8 cellular contexts compared by ENCODE assay signal in the genomic region with DNA sequence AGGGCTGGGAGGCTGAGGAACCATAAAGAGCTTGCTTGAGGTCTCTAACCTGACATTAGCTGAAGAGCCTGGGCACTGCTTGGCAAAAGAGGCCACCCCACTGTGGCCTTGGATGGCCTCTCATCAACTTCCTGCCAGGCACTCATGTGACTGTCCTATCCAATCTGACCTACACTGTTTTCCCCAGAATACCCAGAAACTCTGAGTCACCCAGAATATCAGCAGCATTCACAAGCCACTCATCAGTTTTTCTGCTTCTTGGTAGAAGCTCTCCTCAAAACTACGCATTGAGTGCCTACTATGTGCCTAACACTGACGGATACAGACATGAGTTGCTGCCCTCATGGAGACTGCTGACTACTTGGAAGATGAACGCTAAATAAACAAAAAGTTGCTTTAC. TPM values are rescaled to one million over a fixed set of nuclear protein-coding genes. Genes with fewer than 3 reads are reported as not detected.
DNase-seq lines count a peak whose midpoint lies in the region; ATAC-seq and TF ChIP-seq lines count a peak whose summit lies in the region.

No MANE protein-coding gene starts in this region.

- CTCF ChIA-PET in CD8-positive, alpha-beta T cell (lab: Charles Lee) = no interaction called here

- H3K4me1 ChIP-seq in subcutaneous abdominal adipose tissue (ENCODE audit: control insufficient read depth in 5 of 5, insufficient read depth in 5 of 5, low read length in 5 of 5) = peaks cover 0 to 25% (median 18%) of the 10 kb centered on the region in 5 donors
- peaks cover 4% of the 10 kb centered on the region for H3K4me1 ChIP-seq in CD8-positive, alpha-beta T cell (ENCODE audit: insufficient read depth, low read length)

- H3K36me3 Mint-ChIP-seq in activated naive CD8-positive, alpha-beta T cell treated with anti-CD3 and anti-CD28 coated beads for 36 hours = peaks cover 1% of the 10 kb centered on the region
- H3K36me3 Mint-ChIP-seq in CD8-positive, alpha-beta T cell = peaks cover 7% of the 10 kb centered on the region
- peaks cover 5% of the 10 kb centered on the region for H3K36me3 Mint-ChIP-seq in T-helper 17 cell (ENCODE audit: low read depth)

- H3K9me3 Mint-ChIP-seq in activated naive CD8-positive, alpha-beta T cell treated with anti-CD3 and anti-CD28 coated beads for 36 hours = no peaks in the 10 kb centered on the region
- no peaks in the 10 kb centered on the region for H3K9me3 Mint-ChIP-seq in CD8-positive, alpha-beta T cell

- peak overlapping the region; percentile 6 for H3K27ac ChIP-seq in subcutaneous abdominal adipose tissue (ENCODE audit: low read depth, low read length)
- H3K27ac ChIP-seq in CD8-positive, alpha-beta T cell (ENCODE audit: low read depth, low read length) = no peak overlapping the region

- no peak for TF ChIP-seq CTCF in CD8-positive, alpha-beta T cell (IDR thresholded peaks at IDR 0.05)

- no peak for ATAC-seq in CD8-positive, alpha-beta T cell
- ATAC-seq in T-helper 17 cell (no peak), GM18868 (IDR thresholded peaks at IDR 0.05; ENCODE audit: unreplicated experiment) (no peak)

- no peak overlapping the region for H3K27ac Mint-ChIP-seq in activated naive CD8-positive, alpha-beta T cell treated with anti-CD3 and anti-CD28 coated beads for 36 hours
- no peak overlapping the region for H3K27ac Mint-ChIP-seq in CD8-positive, alpha-beta T cell
- no peak overlapping the region for H3K27ac Mint-ChIP-seq in T-helper 17 cell

- DNase-seq in ACHN = peak; percentile 69
- peak in 71 of 76 experiments; percentile 10 to 92 (median 74) for DNase-seq in HUDEP-2 (lab: John Stamatoyannopoulos, UW; ENCODE audit: unreplicated experiment in 76 of 76)
- DNase-seq in activated naive CD8-positive, alpha-beta T cell treated with anti-CD3 and anti-CD28 coated beads for 36 hours = peak; percentile 22
- DNase-seq in iPS-NIHi7 (ENCODE audit: extremely low spot score) = peak; percentile 14
- no peak for DNase-seq in CD8-positive, alpha-beta T cell
- no peak for DNase-seq in T-helper 17 cell

- POLR2A ChIA-PET in CD8-positive, alpha-beta T cell (lab: Charles Lee) = no interaction called here

- no peaks in the 10 kb centered on the region for H3K9me3 ChIP-seq in subcutaneous abdominal adipose tissue (ENCODE audit: control insufficient read depth in 5 of 5, low read length in 5 of 5)
- H3K9me3 ChIP-seq in CD8-positive, alpha-beta T cell (ENCODE audit: low read length) = no peaks in the 10 kb centered on the region
- no peaks in the 10 kb centered on the region for H3K9me3 ChIP-seq in T-helper 17 cell (ENCODE audit: control insufficient read depth, low read length, poor library complexity, severe bottlenecking)

- in situ Hi-C loops in ACHN (cut with HindIII; ENCODE audit: low pct_ligation_motif_present, low pct_unique_long_range_greater_than_20kb, low sequenced_read_pairs) = no loop called here

- H3K36me3 ChIP-seq in subcutaneous abdominal adipose tissue (ENCODE audit: control insufficient read depth in 5 of 5, insufficient read depth in 5 of 5, low read length in 5 of 5) = no peaks in the 10 kb centered on the region
- no peaks in the 10 kb centered on the region for H3K36me3 ChIP-seq in CD8-positive, alpha-beta T cell (ENCODE audit: insufficient read depth, low read length)

- peaks cover 6% of the 10 kb centered on the region for H3K27me3 Mint-ChIP-seq in activated naive CD8-positive, alpha-beta T cell treated with anti-CD3 and anti-CD28 coated beads for 36 hours
- H3K27me3 Mint-ChIP-seq in CD8-positive, alpha-beta T cell (ENCODE audit: low read depth) = no peaks in the 10 kb centered on the region
- H3K27me3 Mint-ChIP-seq in T-helper 17 cell = no peaks in the 10 kb centered on the region

- H3K9ac ChIP-seq in subcutaneous abdominal adipose tissue (ENCODE audit: low read length in 5 of 5) = no peak overlapping the region

- peaks cover 18% of the 10 kb centered on the region for H3K4me1 Mint-ChIP-seq in activated naive CD8-positive, alpha-beta T cell treated with anti-CD3 and anti-CD28 coated beads for 36 hours
- H3K4me1 Mint-ChIP-seq in CD8-positive, alpha-beta T cell (ENCODE audit: low read depth) = peaks cover 10% of the 10 kb centered on the region
- peaks cover 9% of the 10 kb centered on the region for H3K4me1 Mint-ChIP-seq in T-helper 17 cell

- H3K27me3 ChIP-seq in subcutaneous abdominal adipose tissue (ENCODE audit: control insufficient read depth in 5 of 5, insufficient read depth in 4 of 5, low read length in 5 of 5) = no peaks in the 10 kb centered on the region
- no peaks in the 10 kb centered on the region for H3K27me3 ChIP-seq in CD8-positive, alpha-beta T cell (ENCODE audit: insufficient read depth, low read length)

- intact Hi-C loops in CD8-positive, alpha-beta T cell (cut with DNase I, micrococcal nuclease) = no loop called here

- peak overlapping the region; percentile 43 for H3K4me3 Mint-ChIP-seq in activated naive CD8-positive, alpha-beta T cell treated with anti-CD3 and anti-CD28 coated beads for 36 hours
- no peak overlapping the region for H3K4me3 Mint-ChIP-seq in CD8-positive, alpha-beta T cell
- no peak overlapping the region for H3K4me3 Mint-ChIP-seq in T-helper 17 cell

- H3K4me3 ChIP-seq in subcutaneous abdominal adipose tissue (ENCODE audit: low read depth in 1 of 5, low read length in 5 of 5) = no peak overlapping the region
- H3K4me3 ChIP-seq in CD8-positive, alpha-beta T cell (ENCODE audit: low read depth, low read length) = no peak overlapping the region

RNA-seq across cellular contexts. Expression of gene NT5C2, which starts 4.1 kb away (rescaled TPM):
- 10 to 100 TPM; 41.8 to 46.8 TPM for total RNA-seq in activated naive CD8-positive, alpha-beta T cell treated with anti-CD3 and anti-CD28 coated beads for 36 hours
- total RNA-seq in CD8-positive, alpha-beta T cell = 10 to 100 TPM; 50.5 to 54.6 TPM
- 10 to 100 TPM; 49.1 to 58.0 TPM for total RNA-seq in T-helper 17 cell

RNA-seq across cellular contexts. Expression of gene RPEL1, which starts 48.5 kb away (rescaled TPM):
- total RNA-seq in activated naive CD8-positive, alpha-beta T cell treated with anti-CD3 and anti-CD28 coated beads for 36 hours = under 1 TPM in 1 of 2 experiments, not detected in 1; 0.10 TPM
- not detected for total RNA-seq in CD8-positive, alpha-beta T cell
- not detected for total RNA-seq in T-helper 17 cell

Comparison
In these comparisons a context has a peak if more than half of its experiments do, and no peak if none do; other contexts are left out.
1. DNase-seq: peak in ACHN (single experiment), HUDEP-2 (71 of 76), activated naive CD8-positive, alpha-beta T cell treated with anti-CD3 and anti-CD28 coated beads for 36 hours (single experiment) and iPS-NIHi7 (single experiment); none in CD8-positive, alpha-beta T cell (0 of 7) and T-helper 17 cell (0 of 3).